Comparison of ENCODE assay signal across 8 cellular contexts in the genomic region with DNA sequence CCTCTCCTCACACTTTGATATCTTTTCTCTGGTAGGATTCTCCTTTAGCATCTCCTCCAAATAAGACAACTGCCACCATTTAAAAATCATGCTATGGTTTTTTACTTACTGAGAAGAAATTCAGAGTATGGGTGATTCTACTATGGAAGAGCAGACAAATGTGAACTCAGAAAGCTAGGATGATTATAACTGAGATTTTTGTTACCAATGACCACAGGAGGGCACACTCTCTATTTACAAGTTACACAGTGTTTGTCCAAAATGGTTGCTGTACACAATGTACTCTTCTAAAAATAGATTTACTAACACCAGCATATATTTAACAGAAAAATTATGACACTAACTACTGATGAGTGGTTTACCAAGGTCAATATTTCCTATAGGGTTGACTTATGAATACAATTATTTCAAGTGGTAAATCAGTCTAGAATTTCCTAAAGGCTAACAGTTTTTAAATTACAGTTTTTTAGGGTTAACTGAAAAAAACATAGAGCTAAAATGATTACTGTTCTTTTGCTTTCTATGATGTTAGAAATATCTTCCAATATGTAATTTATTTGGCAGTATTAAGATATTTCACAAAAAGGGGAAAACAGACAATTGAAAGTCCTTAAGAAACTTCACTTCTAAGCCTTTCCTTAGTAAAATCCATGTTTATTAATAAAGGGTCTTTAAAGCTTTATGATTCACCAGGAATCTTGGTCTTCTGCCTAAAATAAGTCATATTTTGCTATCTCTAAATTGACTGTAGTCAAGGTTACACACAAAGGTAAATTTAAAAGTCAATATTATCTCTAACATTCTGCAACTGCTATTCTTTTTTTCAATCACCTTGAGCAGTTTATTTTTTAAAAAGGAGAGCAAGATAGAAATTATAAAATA. TPM values are rescaled to one million over a fixed set of nuclear protein-coding genes. Genes with fewer than 3 reads are reported as not detected.
DNase-seq lines count a peak whose midpoint lies in the region; ATAC-seq and TF ChIP-seq lines count a peak whose summit lies in the region.

No MANE protein-coding gene starts in this region.

- peak overlapping the region; percentile 8; the same call in 1 of the 2 replicates for H3K9ac ChIP-seq in PC-3 (ENCODE audit: low read length)

- H4K20me1 ChIP-seq in PC-3 (ENCODE audit: low read length) = no peaks in the 10 kb centered on the region

- peak; percentile 50 for DNase-seq in GM10248 (ENCODE audit: extremely low spot score)
- peak; percentile 37 for DNase-seq in HT1080 (ENCODE audit: low read depth)
- peak; percentile 67 for DNase-seq in PC-3
- DNase-seq in dermis microvascular lymphatic vessel endothelial cell (ENCODE audit: low read depth in 2 of 2) = peak; percentile 50 to 74
- peak; percentile 83 for DNase-seq in midbrain (lab: John Stamatoyannopoulos, UW)
- DNase-seq in central memory CD4-positive, alpha-beta T cell = no peak
- DNase-seq in effector CD4-positive, alpha-beta T cell = no peak

- CTCF ChIA-PET in GM10248 (lab: Yijun Ruan, JAX) = interaction anchor here (0.6 to 5.8 kb wide), 19 partner anchors 9 to 400 kb away, joined by 3 to 38 read pairs (median 3); no protein-coding TSS in a partner anchor
- CTCF ChIA-PET in PC-3 (lab: Charles Lee) = interaction anchor here (0.8 to 1.1 kb wide), 2 partner anchors 107 to 115 kb away, joined by 3 to 4 read pairs; no protein-coding TSS in a partner anchor

- no peaks in the 10 kb centered on the region for H3K9me2 ChIP-seq in PC-3 (replicated peaks; ENCODE audit: low read length)

- H2AFZ ChIP-seq in PC-3 (ENCODE audit: low read length) = no peak overlapping the region

- BruUV-seq in PC-3 (replicated peaks; lab: Mats Ljungman, UMichigan) = no TSS peak

- peak overlapping the region; percentile 48 for H3K27ac ChIP-seq in PC-3 (ENCODE audit: low read length)

- TF ChIP-seq CTCF in GM10248 (IDR thresholded peaks at IDR 0.05; ENCODE audit: control extremely low read depth, extremely low read depth, low read depth, missing control alignments) (peak; percentile 54), PC-3 (conservative IDR thresholded peaks at IDR 0.05; ENCODE audit: low read depth, low read length) (peak; percentile 84)

- H3K4me2 ChIP-seq in PC-3 (ENCODE audit: low read length) = peak overlapping the region; percentile 4; the same call in 1 of the 2 replicates

- POLR2A ChIA-PET in GM10248 (lab: Yijun Ruan, JAX) = no interaction called here
- POLR2A ChIA-PET in PC-3 (lab: Charles Lee; ENCODE audit: unreplicated experiment) = no interaction called here

- H3K27me3 ChIP-seq in PC-3 (ENCODE audit: low read length) = no peaks in the 10 kb centered on the region

- peaks cover 4% of the 10 kb centered on the region for H3F3A ChIP-seq in PC-3 (ENCODE audit: low read length, unreplicated experiment)

- H3K36me3 ChIP-seq in PC-3 (ENCODE audit: low read depth, low read length) = peaks cover 19% of the 10 kb centered on the region

- H3K4me3 ChIP-seq in PC-3 (ENCODE audit: low read length) = no peak overlapping the region

- peaks cover 26% of the 10 kb centered on the region for H3K4me1 ChIP-seq in PC-3 (ENCODE audit: insufficient read depth, low read length)

- peak; percentile 71 for ATAC-seq in GM21529 (IDR thresholded peaks at IDR 0.05; ENCODE audit: unreplicated experiment)
- peak; percentile 70 for ATAC-seq in PC-3

- intact Hi-C loops in PC-3 (cut with micrococcal nuclease) = loop anchor here (2.0 to 5.0 kb wide), 5 partner anchors 19 to 317 kb away; partner anchors contain the start of gene MAP4K3

- peaks cover 96% of the 10 kb centered on the region for H3K79me2 ChIP-seq in PC-3 (ENCODE audit: low read length)

- H3K9me3 ChIP-seq in PC-3 (ENCODE audit: low read length) = no peaks in the 10 kb centered on the region

RNA-seq across cellular contexts. Expression of gene MAP4K3, which starts 57.2 kb away (rescaled TPM):
- 17.6 and 25.1 TPM in 2 replicates for total RNA-seq in HT1080 (2014; rRNA removed; shearing (Covaris generic))
- 16.5 and 20.6 TPM in 2 replicates for polyA plus RNA-seq in HT1080 (2015; cell fraction: cytosol; rRNA removed)
- 36.4 and 44.1 TPM in 2 replicates for polyA plus RNA-seq in HT1080 (2015; cell fraction: nucleus; rRNA removed)
- total RNA-seq in PC-3 (2014; rRNA removed) = 81.1 and 97.4 TPM in 2 replicates
- total RNA-seq in dermis microvascular lymphatic vessel endothelial cell = 10.1 and 11.5 TPM in 2 replicates

Comparison
In these comparisons a context has a peak if more than half of its experiments do, and no peak if none do; other contexts are left out.
1. DNase-seq: peak in GM10248 (single experiment), HT1080 (single experiment), PC-3 (single experiment), dermis microvascular lymphatic vessel endothelial cell (2 of 2) and midbrain (single experiment); none in central memory CD4-positive, alpha-beta T cell (single experiment) and effector CD4-positive, alpha-beta T cell (single experiment).